Comparison of ENCODE assay signal across 19 cellular contexts in genomic region chr2:231335591-231335990, GRCh38. TPM values are rescaled to one million over a fixed set of nuclear protein-coding genes. Genes with fewer than 3 reads are reported as not detected.
DNase-seq lines count a peak whose midpoint lies in the region; ATAC-seq, FAIRE-seq and TF ChIP-seq lines count a peak whose summit lies in the region.
"Had no signal": no experiment of that assay in that cellular context is flagged by ENCODE, and none has a peak within 500 bp of the region (broad histone marks: within the 10 kb centered on the region; RNA-seq: fewer than 3 reads in every experiment).

No MANE protein-coding gene starts in this region.

- no peak for TF ChIP-seq POLR2A in stomach (IDR thresholded peaks at IDR 0.05)

- no peak overlapping the region for H3K9ac ChIP-seq in kidney (ENCODE audit: low read length in 2 of 2)
- H3K9ac ChIP-seq: BLaER1 had no signal

- no peak overlapping the region for H3K4me3 Mint-ChIP-seq in WTC11
- H3K4me3 Mint-ChIP-seq: CD14-positive monocyte; CD4-positive, alpha-beta memory T cell; H9; IgD-negative memory B cell had no signal

- H3K27me3 Mint-ChIP-seq in WTC11 (ENCODE audit: low read depth): no peaks in the 10 kb centered on the region
- H3K27me3 Mint-ChIP-seq: IgD-negative memory B cell had no signal

- WGBS in right cardiac atrium: 92% methylated on average over 13 of the region's 13 CpGs
- 94 to 96% (median 96%) methylated on average over 13 of the region's 13 CpGs for WGBS in stomach, 5 donors

- CTCF ChIA-PET in WTC11 (lab: Charles Lee): interaction anchor here (0.6 to 1.8 kb wide), 2 partner anchors 10 to 77 kb away, joined by 3 to 4 read pairs; no protein-coding TSS in a partner anchor

- no peak for TF ChIP-seq EP300 in stomach (IDR thresholded peaks at IDR 0.05)

- H3K4me1 ChIP-seq in right atrium auricular region (no peaks in the 10 kb centered on the region), right cardiac atrium (ENCODE audit: control insufficient read depth, insufficient read depth, low read length) (no peaks in the 10 kb centered on the region), kidney (ENCODE audit: control insufficient read depth in 1 of 2, insufficient read depth in 1 of 2, low read depth in 1 of 2, low read length in 2 of 2) (no peaks in the 10 kb centered on the region), stomach (no peaks in the 10 kb centered on the region)
- H3K4me1 ChIP-seq: BLaER1 had no signal

- TF ChIP-seq CTCF in right atrium auricular region (IDR thresholded peaks at IDR 0.05) (no peak), WTC11 (IDR thresholded peaks at IDR 0.05) (no peak), kidney (IDR thresholded peaks at IDR 0.05; ENCODE audit: borderline replicate concordance, extremely low read depth, insufficient read depth) (no peak), stomach (IDR thresholded peaks at IDR 0.05) (no peak)

- POLR2A ChIA-PET in WTC11 (lab: Charles Lee): interaction anchor here (1.3 kb wide), 1 partner anchor 11 kb away, joined by 3 read pairs; no protein-coding TSS in a partner anchor

- intact Hi-C loops in right cardiac atrium (cut with DNase I) (no loop called here), kidney (cut with DNase I) (no loop called here), stomach (cut with DNase I; ENCODE audit: low total_unique reads) (no loop called here)

- H3K4me3 ChIP-seq in right atrium auricular region: no peak overlapping the region
- H3K4me3 ChIP-seq in right cardiac atrium (ENCODE audit: low read length): no peak overlapping the region
- H3K4me3 ChIP-seq in kidney (ENCODE audit: low read length in 2 of 2): no peak overlapping the region
- no peak overlapping the region for H3K4me3 ChIP-seq in stomach
- H3K4me3 ChIP-seq: BLaER1 had no signal

- H3K4me1 Mint-ChIP-seq in WTC11: peaks cover 18% of the 10 kb centered on the region
- H3K4me1 Mint-ChIP-seq: CD14-positive monocyte; CD4-positive, alpha-beta memory T cell; IgD-negative memory B cell had no signal

- peaks cover 27% of the 10 kb centered on the region for H3K36me3 Mint-ChIP-seq in WTC11
- H3K36me3 Mint-ChIP-seq: CD14-positive monocyte; CD4-positive, alpha-beta memory T cell had no signal

- H3K36me3 ChIP-seq in right atrium auricular region: no peaks in the 10 kb centered on the region
- H3K36me3 ChIP-seq in kidney (ENCODE audit: control insufficient read depth in 1 of 2, insufficient read depth in 2 of 2, low read length in 2 of 2): peaks cover 0 to 5% of the 10 kb centered on the region in 2 donors
- peaks cover 5 to 65% (median 37%) of the 10 kb centered on the region in 4 donors for H3K36me3 ChIP-seq in stomach
- H3K36me3 ChIP-seq: BLaER1 had no signal

- FAIRE-seq in kidney (lab: Jason Lieb, UNC): no peak
- FAIRE-seq: H1 had no signal

- no peaks in the 10 kb centered on the region for H3K9me3 Mint-ChIP-seq in WTC11
- H3K9me3 Mint-ChIP-seq: CD14-positive monocyte; CD4-positive, alpha-beta memory T cell; H9; IgD-negative memory B cell had no signal

- H3K27ac ChIP-seq in right atrium auricular region (no peak overlapping the region), right cardiac atrium (ENCODE audit: low read length) (no peak overlapping the region), kidney (ENCODE audit: low read depth in 2 of 2, low read length in 2 of 2) (no peak overlapping the region), stomach (no peak overlapping the region)
- H3K27ac ChIP-seq: BLaER1, HL-60 had no signal

- ATAC-seq in right cardiac atrium (no peak), WTC11 (no peak), HG02763 (IDR thresholded peaks at IDR 0.05; ENCODE audit: unreplicated experiment) (no peak), GM18498 (IDR thresholded peaks at IDR 0.05; ENCODE audit: unreplicated experiment) (no peak)

- H3K9me3 ChIP-seq in right atrium auricular region: no peaks in the 10 kb centered on the region
- H3K9me3 ChIP-seq in right cardiac atrium (ENCODE audit: control insufficient read depth, low read length): no peaks in the 10 kb centered on the region
- H3K9me3 ChIP-seq in kidney (ENCODE audit: control insufficient read depth in 1 of 2, low read length in 2 of 2): no peaks in the 10 kb centered on the region
- H3K9me3 ChIP-seq in stomach: no peaks in the 10 kb centered on the region
- H3K9me3 ChIP-seq: BLaER1 had no signal

- H3K27me3 ChIP-seq in right atrium auricular region (no peaks in the 10 kb centered on the region), right cardiac atrium (ENCODE audit: control insufficient read depth, insufficient read depth) (no peaks in the 10 kb centered on the region), stomach (no peaks in the 10 kb centered on the region)
- H3K27me3 ChIP-seq: BLaER1 had no signal

- 0 out of 2 replicates have a peak overlapping the region, but pooled peaks have one; percentile 49 for H3K27ac Mint-ChIP-seq in WTC11
- H3K27ac Mint-ChIP-seq: CD14-positive monocyte; CD4-positive, alpha-beta memory T cell; IgD-negative memory B cell had no signal

- peak; percentile 21 for DNase-seq in right atrium auricular region (ENCODE audit: low spot score)
- DNase-seq in right cardiac atrium: no peak
- DNase-seq in WTC11 (ENCODE audit: low spot score): no peak
- peak; percentile 37 for DNase-seq in kidney
- peak; percentile 23 for DNase-seq in ureter (ENCODE audit: low spot score)
- no peak for DNase-seq in stomach
- DNase-seq: 8988T; CD4-positive, alpha-beta memory T cell; DMS79 treated with DMSO at 0.1 percent for 48 hours; GF-D8; H9 had no signal

TF ChIP-seq in WTC11, 78 proteins besides CTCF, POLR2A, EP300 and RAD21 (continues in another document):
- TF ChIP-seq ZBTB21 (CRISPR knock-in tag; IDR thresholded peaks at IDR 0.05; ENCODE audit: borderline replicate concordance): no peak
- no peak for TF ChIP-seq ZNF512 (CRISPR knock-in tag; IDR thresholded peaks at IDR 0.05; ENCODE audit: borderline replicate concordance)
- no peak for TF ChIP-seq ZSCAN18 (CRISPR knock-in tag; IDR thresholded peaks at IDR 0.05)
- TF ChIP-seq HMGXB4 (CRISPR knock-in tag; IDR thresholded peaks at IDR 0.05): no peak
- TF ChIP-seq IRF1 (CRISPR knock-in tag; IDR thresholded peaks at IDR 0.05): no peak
- TF ChIP-seq E2F5 (CRISPR knock-in tag; IDR thresholded peaks at IDR 0.05): no peak
- TF ChIP-seq ZNF416 (CRISPR knock-in tag; IDR thresholded peaks at IDR 0.05): no peak
- no peak for TF ChIP-seq ZNF317 (CRISPR knock-in tag; IDR thresholded peaks at IDR 0.05; ENCODE audit: borderline replicate concordance, low read depth)

RNA-seq across cellular contexts. Expression of gene B3GNT7, which starts 59.9 kb away (rescaled TPM):
- 1 to 10 TPM; 4.0 to 9.4 TPM for total RNA-seq in right atrium auricular region
- 1 to 10 TPM; 4.1 to 7.3 (median 5.9) TPM for total RNA-seq in right cardiac atrium
- polyA plus RNA-seq in right cardiac atrium: 2.5 TPM
- 151 to 197 TPM (median 194 TPM) in 3 replicates for total RNA-seq in WTC11 (2021)
- total RNA-seq in kidney: 9.3 TPM
- polyA plus RNA-seq in kidney (ENCODE audit: insufficient read depth, low read depth, low replicate concordance): 2.4 TPM
- 2.2 TPM for total RNA-seq in ureter
- total RNA-seq in stomach: 100 to 1,000 TPM in 2 of 5 donors, 10 to 100 TPM in 3; 13.4 to 156 (median 33.8) TPM
- 1 to 10 TPM; 1.9 to 8.0 (median 6.1) TPM for polyA plus RNA-seq in stomach
- total RNA-seq: A673; CD4-positive, alpha-beta memory T cell had no signal
- polyA plus RNA-seq: CD14-positive monocyte; CD4-positive, alpha-beta memory T cell had no signal

Comparison
In these comparisons a context has a peak if more than half of its experiments do, and no peak if none do; other contexts are left out.
1. DNase-seq: peak in right atrium auricular region (single experiment), kidney (single experiment) and ureter (single experiment); none in right cardiac atrium (0 of 3), WTC11 (single experiment) and stomach (single experiment).